ENCODE assay signal across 23 cellular contexts in genomic region chr11:12103411-12104225, GRCh38. TPM values are rescaled to one million over a fixed set of nuclear protein-coding genes. Genes with fewer than 3 reads are reported as not detected.
DNase-seq lines count a peak whose midpoint lies in the region; ATAC-seq and TF ChIP-seq lines count a peak whose summit lies in the region.
"Had no signal": no experiment of that assay in that cellular context is flagged by ENCODE, and none has a peak within 500 bp of the region (broad histone marks: within the 10 kb centered on the region; RNA-seq: fewer than 3 reads in every experiment).

No MANE protein-coding gene starts in this region.

- ATAC-seq in Right ventricle myocardium inferior (peak; percentile 56), esophagus mucosa (no peak), GM18511 (IDR thresholded peaks at IDR 0.05; ENCODE audit: unreplicated experiment) (no peak), HG03280 (IDR thresholded peaks at IDR 0.05; ENCODE audit: unreplicated experiment) (no peak)
- ATAC-seq: natural killer cell treated with Interleukin-12 subunit alpha and Interleukin-12 subunit beta and Interleukin-15 and Interleukin-18, amount 100 ng/mL, for 72 hours had no signal

- H3K4me1 ChIP-seq in effector memory CD4-positive, alpha-beta T cell (ENCODE audit: control insufficient read depth, insufficient read depth, low read length, poor library complexity, severe bottlenecking) = no peaks in the 10 kb centered on the region

- H3K27me3 ChIP-seq in layer of hippocampus (ENCODE audit: control insufficient read depth, insufficient read depth, low read length) = no peaks in the 10 kb centered on the region
- no peaks in the 10 kb centered on the region for H3K27me3 ChIP-seq in effector memory CD4-positive, alpha-beta T cell (replicated peaks; ENCODE audit: control insufficient read depth, insufficient read depth, low read length, poor library complexity, severe bottlenecking)
- H3K27me3 ChIP-seq: BLaER1 had no signal

- H3K27ac ChIP-seq in coronary artery = peak overlapping the region in 1 of 2 donors; percentile 29
- H3K27ac ChIP-seq in layer of hippocampus (ENCODE audit: low read depth, low read length) = peak overlapping the region; percentile 13
- H3K27ac ChIP-seq in effector memory CD4-positive, alpha-beta T cell (ENCODE audit: insufficient read depth, low read length, poor library complexity, severe bottlenecking) = no peak overlapping the region
- H3K27ac ChIP-seq: BLaER1, KMS-11, skin epidermis had no signal

- DNase-seq in Right ventricle myocardium inferior (ENCODE audit: missing footprints) (no peak), cardiac septum (ENCODE audit: low spot score) (no peak), coronary artery (ENCODE audit: low spot score) (peak; percentile 73)
- no peak for DNase-seq in effector memory CD4-positive, alpha-beta T cell
- DNase-seq: 8988T; activated CD4-positive, alpha-beta T cell treated with anti-CD3 and anti-CD28 coated beads, Interleukin-2, amount 50 U/mL, for 4 hours; activated naive CD4-positive, alpha-beta T cell; activated T-cell treated with anti-CD3 and anti-CD28 coated beads for 4 hours; central memory CD4-positive, alpha-beta T cell; GDM1; NCI-H1092 treated with DMSO at 0.1 percent for 48 hours; NCI-H2081; NCI-H510A; posterior cingulate gyrus; T-helper 1 cell had no signal

- no peak overlapping the region for H3K4me3 ChIP-seq in coronary artery
- H3K4me3 ChIP-seq in effector memory CD4-positive, alpha-beta T cell (ENCODE audit: insufficient read depth, low read depth, low read length, poor library complexity, severe bottlenecking) = no peak overlapping the region
- H3K4me3 ChIP-seq: BLaER1, skin epidermis had no signal

- no peak for TF ChIP-seq CTCF in coronary artery (IDR thresholded peaks at IDR 0.05)

- H3K36me3 ChIP-seq in effector memory CD4-positive, alpha-beta T cell (ENCODE audit: control insufficient read depth, insufficient read depth, low read length) = no peaks in the 10 kb centered on the region
- H3K36me3 ChIP-seq: BLaER1 had no signal

- intact Hi-C loops in Right ventricle myocardium inferior (cut with DNase I) = loop anchor here (5.0 kb wide), 2 partner anchors 51 to 59 kb away; no protein-coding TSS in a partner anchor
- intact Hi-C loops in cardiac septum (cut with DNase I) = loop anchor here (5.0 kb wide), 1 partner anchor 54 kb away; no protein-coding TSS in a partner anchor

- no peaks in the 10 kb centered on the region for H3K9me3 ChIP-seq in effector memory CD4-positive, alpha-beta T cell (ENCODE audit: control insufficient read depth, low read length)
- H3K9me3 ChIP-seq: BLaER1 had no signal

RNA-seq across cellular contexts. Expression of gene MICAL2, which starts 6.8 kb away (rescaled TPM):
- 42.0 TPM for total RNA-seq in Right ventricle myocardium inferior
- total RNA-seq in cardiac septum = 98.7 TPM
- total RNA-seq in esophagus mucosa = 15.5 TPM
